ENCODE assay signal across 8 cellular contexts in the genomic region with DNA sequence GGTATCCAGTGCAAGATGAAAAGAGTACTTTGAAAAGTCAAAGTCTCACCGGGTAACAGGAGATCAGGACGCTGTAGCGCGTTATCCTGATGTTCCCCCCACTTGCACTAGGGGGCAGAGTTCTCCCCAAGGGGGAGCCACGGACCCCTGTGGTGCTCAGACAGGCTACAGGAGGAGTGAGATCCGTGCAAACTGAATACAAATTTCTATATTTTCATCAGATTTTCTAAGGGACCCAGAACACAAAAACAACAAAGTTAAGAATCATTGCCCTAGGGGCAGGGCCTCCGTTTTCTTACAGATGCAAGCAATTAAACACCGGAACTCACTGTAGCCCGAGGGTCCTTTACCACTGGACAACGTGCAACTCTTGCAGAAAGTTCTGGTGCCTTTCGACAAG. TPM values are rescaled to one million over a fixed set of nuclear protein-coding genes. Genes with fewer than 3 reads are reported as not detected.
DNase-seq lines count a peak whose midpoint lies in the region; ATAC-seq, FAIRE-seq and TF ChIP-seq lines count a peak whose summit lies in the region.

No MANE protein-coding gene starts in this region.

- DNase-seq in D721Med (ENCODE audit: insufficient read length, low spot score) (peak; percentile 57), MCF 10A (ENCODE audit: unreplicated experiment) (peak; percentile 80), left kidney (ENCODE audit: low read depth, low spot score) (peak; percentile 90)
- peak; percentile 64 for DNase-seq in stimulated activated naive CD8-positive, alpha-beta T cell treated with anti-CD3 and anti-CD28 coated beads, Interleukin-15, Interleukin-2, amounts not matched to agents 100 U/mL and 50 U/mL, for 24 hours
- no peak for DNase-seq in effector memory CD4-positive, alpha-beta T cell

- H3K9ac ChIP-seq in OCI-LY3 (ENCODE audit: low read length), result no peak overlapping the region

- no peaks in the 10 kb centered on the region for H3K9me3 ChIP-seq in OCI-LY3 (ENCODE audit: insufficient read depth, low read length)
- H3K9me3 ChIP-seq in effector memory CD4-positive, alpha-beta T cell (ENCODE audit: control insufficient read depth, low read length), result no peaks in the 10 kb centered on the region

- no peaks in the 10 kb centered on the region for H3K4me1 ChIP-seq in OCI-LY3 (ENCODE audit: low read length)
- peaks cover 8% of the 10 kb centered on the region for H3K4me1 ChIP-seq in effector memory CD4-positive, alpha-beta T cell (ENCODE audit: control insufficient read depth, insufficient read depth, low read length, poor library complexity, severe bottlenecking)

- H3K27me3 Mint-ChIP-seq in MCF 10A (ENCODE audit: insufficient read depth, unreplicated experiment), result peaks cover 15% of the 10 kb centered on the region

- H3K9me3 Mint-ChIP-seq in MCF 10A (ENCODE audit: unreplicated experiment), result no peaks in the 10 kb centered on the region

- peaks cover 8% of the 10 kb centered on the region; the same call in 1 of the 2 replicates for H3K27me3 ChIP-seq in OCI-LY3 (ENCODE audit: low read depth, low read length)
- H3K27me3 ChIP-seq in effector memory CD4-positive, alpha-beta T cell (replicated peaks; ENCODE audit: control insufficient read depth, insufficient read depth, low read length, poor library complexity, severe bottlenecking), result peaks cover 22% of the 10 kb centered on the region

- no TSS peak for BruUV-seq in MCF 10A (replicated peaks; lab: Mats Ljungman, UMichigan)

- no peaks in the 10 kb centered on the region for H3K36me3 ChIP-seq in OCI-LY3 (replicated peaks; ENCODE audit: low read depth, low read length)
- no peaks in the 10 kb centered on the region for H3K36me3 ChIP-seq in effector memory CD4-positive, alpha-beta T cell (ENCODE audit: control insufficient read depth, insufficient read depth, low read length)

- intact Hi-C loops in MCF 10A (cut with micrococcal nuclease), result loop anchor here (1.0 kb wide), 5 partner anchors 89 to 255 kb away; no protein-coding TSS in a partner anchor

- H3K4me3 Mint-ChIP-seq in MCF 10A (ENCODE audit: unreplicated experiment), result peak overlapping the region; percentile 82

- no peaks in the 10 kb centered on the region for H4K20me1 ChIP-seq in OCI-LY3 (ENCODE audit: insufficient read depth, low read length)

- H3K36me3 Mint-ChIP-seq in MCF 10A (ENCODE audit: insufficient read depth, unreplicated experiment), result peaks cover 6% of the 10 kb centered on the region

- H3K27ac ChIP-seq in OCI-LY3 (ENCODE audit: low read length), result no peak overlapping the region
- H3K27ac ChIP-seq in effector memory CD4-positive, alpha-beta T cell (ENCODE audit: insufficient read depth, low read length, poor library complexity, severe bottlenecking), result no peak overlapping the region

- TF ChIP-seq CTCF in D721Med (IDR thresholded peaks at IDR 0.05; ENCODE audit: insufficient read depth, missing control alignments) (peak; percentile 85), OCI-LY3 (IDR thresholded peaks at IDR 0.05; ENCODE audit: low read depth, low read length) (peak; percentile 57), MCF 10A (IDR thresholded peaks at IDR 0.05; ENCODE audit: unreplicated experiment) (peak; percentile 90)

- no peak for FAIRE-seq in D721Med (lab: Jason Lieb, UNC)

- ATAC-seq in GM19043 (IDR thresholded peaks at IDR 0.05; ENCODE audit: low read depth, unreplicated experiment) (peak; percentile 64), HG03342 (IDR thresholded peaks at IDR 0.05; ENCODE audit: unreplicated experiment) (peak; percentile 79)
- ATAC-seq in stimulated activated naive CD8-positive, alpha-beta T cell treated with anti-CD3 and anti-CD28 coated beads, Interleukin-15, Interleukin-2, amounts not matched to agents 100 U/mL and 50 U/mL, for 24 hours, result peak; percentile 45

- no peak overlapping the region for H3K27ac Mint-ChIP-seq in MCF 10A (ENCODE audit: low read depth, unreplicated experiment)

- CTCF ChIA-PET in MCF 10A (lab: Yijun Ruan, JAX), result interaction anchor here (0.5 to 5.0 kb wide), 21 partner anchors 12 to 273 kb away, joined by 3 to 119 read pairs (median 4); no protein-coding TSS in a partner anchor

- no peak overlapping the region for H3K4me2 ChIP-seq in OCI-LY3 (ENCODE audit: low read length)

- no peak overlapping the region for H3K4me3 ChIP-seq in OCI-LY3 (ENCODE audit: low read length)
- H3K4me3 ChIP-seq in effector memory CD4-positive, alpha-beta T cell (ENCODE audit: insufficient read depth, low read depth, low read length, poor library complexity, severe bottlenecking), result no peak overlapping the region

- H3K4me1 Mint-ChIP-seq in MCF 10A (ENCODE audit: insufficient read depth, unreplicated experiment), result peaks cover 34% of the 10 kb centered on the region

- no peaks in the 10 kb centered on the region for H3K79me2 ChIP-seq in OCI-LY3 (ENCODE audit: low read length)

- H2AFZ ChIP-seq in OCI-LY3 (ENCODE audit: low read depth, low read length), result no peak overlapping the region

- POLR2A ChIA-PET in MCF 10A (lab: Yijun Ruan, JAX), result interaction anchor here (0.6 to 6.0 kb wide), 6 partner anchors 12 to 257 kb away, joined by 3 to 60 read pairs (median 6); no protein-coding TSS in a partner anchor

RNA-seq across cellular contexts. Expression of a gene that starts 2.0 kb away (rescaled TPM):
- 35.7 and 36.0 TPM in 2 replicates for total RNA-seq in MCF 10A (2022)

Comparison
In these comparisons a context has a peak if more than half of its experiments do, and no peak if none do; other contexts are left out.
1. DNase-seq: peak in D721Med (single experiment), MCF 10A (single experiment), left kidney (single experiment) and stimulated activated naive CD8-positive, alpha-beta T cell treated with anti-CD3 and anti-CD28 coated beads, Interleukin-15, Interleukin-2, amounts not matched to agents 100 U/mL and 50 U/mL, for 24 hours (single experiment); none in effector memory CD4-positive, alpha-beta T cell (0 of 3).
2. Peak in every context shown above with its lines, with median percentiles within 50 percentile points of each other: CTCF ChIP-seq and ATAC-seq.